In genomic region chr10:74094231-74094630, GRCh38 we compare ENCODE assay signal across 18 cellular contexts.
"Had no signal": no experiment of that assay in that cellular context is flagged by ENCODE, and none has a peak within 500 bp of the region (broad histone marks: within the 10 kb centered on the region; RNA-seq: fewer than 3 reads in every experiment).

No MANE protein-coding gene starts in this region.

- ATAC-seq: gastrocnemius medialis; left ventricle myocardium superior; stimulated activated naive CD8-positive, alpha-beta T cell treated with anti-CD3 and anti-CD28 coated beads, Interleukin-15, Interleukin-2, amounts not matched to agents 100 U/mL and 50 U/mL, for 24 hours; T-helper 17 cell had no signal

- H3K27ac Mint-ChIP-seq: activated CD4-positive, alpha-beta memory T cell treated with anti-CD3 and anti-CD28 coated beads, Interleukin-2, amount 10 ng/mL, durations not matched to agents 7 days and 5 days; activated CD4-positive, alpha-beta T cell treated with anti-CD3 and anti-CD28 coated beads, Interleukin-2, amount 10 ng/mL, durations not matched to agents 24 days and 14 days; activated naive CD8-positive, alpha-beta T cell; nephron; T-helper 17 cell had no signal

- H3K9me3 Mint-ChIP-seq: activated CD4-positive, alpha-beta memory T cell treated with anti-CD3 and anti-CD28 coated beads, Interleukin-2, amount 10 ng/mL, durations not matched to agents 7 days and 5 days; activated CD4-positive, alpha-beta T cell treated with anti-CD3 and anti-CD28 coated beads, Interleukin-2, amount 10 ng/mL, durations not matched to agents 24 days and 14 days; nephron had no signal

- H3K4me1 Mint-ChIP-seq: nephron had no signal

- H3K27me3 Mint-ChIP-seq: activated CD4-positive, alpha-beta memory T cell treated with anti-CD3 and anti-CD28 coated beads, Interleukin-2, amount 10 ng/mL, durations not matched to agents 7 days and 5 days; activated CD4-positive, alpha-beta T cell treated with anti-CD3 and anti-CD28 coated beads, Interleukin-2, amount 10 ng/mL, durations not matched to agents 24 days and 14 days; activated naive CD8-positive, alpha-beta T cell; T-helper 17 cell had no signal

- DNase-seq: activated CD4-positive, alpha-beta memory T cell treated with anti-CD3 and anti-CD28 coated beads, Interleukin-2, amount 10 ng/mL, durations not matched to agents 7 days and 5 days; activated CD4-positive, alpha-beta T cell treated with anti-CD3 and anti-CD28 coated beads, Interleukin-2, amount 10 ng/mL, durations not matched to agents 24 days and 14 days; activated CD4-positive, CD25-positive, alpha-beta regulatory T cell; activated T-cell treated with anti-CD3 and anti-CD28 coated beads for 4 hours; adrenal gland; brain microvascular endothelial cell; caudate nucleus; esophagus squamous epithelium; gastrocnemius medialis; hypothalamus; left ventricle myocardium superior; sigmoid colon; stimulated activated CD4-positive, alpha-beta T cell treated with anti-CD3 and anti-CD28 coated beads, Interleukin-4, amount 100 ng/mL, for 1 hour; stimulated activated naive CD8-positive, alpha-beta T cell treated with anti-CD3 and anti-CD28 coated beads, Interleukin-15, Interleukin-2, amounts not matched to agents 100 U/mL and 50 U/mL, for 24 hours; T-helper 17 cell; tibial artery had no signal

- H3K4me3 Mint-ChIP-seq: activated CD4-positive, alpha-beta memory T cell treated with anti-CD3 and anti-CD28 coated beads, Interleukin-2, amount 10 ng/mL, durations not matched to agents 7 days and 5 days; activated CD4-positive, alpha-beta T cell treated with anti-CD3 and anti-CD28 coated beads, Interleukin-2, amount 10 ng/mL, durations not matched to agents 24 days and 14 days; activated naive CD8-positive, alpha-beta T cell; nephron; T-helper 17 cell had no signal
